In genomic region chr12:106704081-106704480, GRCh38 we compare ENCODE assay signal across 21 cellular contexts.
DNase-seq lines count a peak whose midpoint lies in the region; ATAC-seq and FAIRE-seq lines count a peak whose summit lies in the region.
"Had no signal": no experiment of that assay in that cellular context is flagged by ENCODE, and none has a peak within 500 bp of the region (broad histone marks: within the 10 kb centered on the region; RNA-seq: fewer than 3 reads in every experiment).

No MANE protein-coding gene starts in this region.

- H3K4me1 ChIP-seq in small intestine (ENCODE audit: control insufficient read depth in 2 of 2, insufficient read depth in 1 of 2, low read depth in 1 of 2, low read length in 1 of 2) = no peaks in the 10 kb centered on the region
- H3K4me1 ChIP-seq: A549; BLaER1 treated with 17β-estradiol and CSF1 and Interleukin-3, amounts not matched to agents 10 nM and 100 nM had no signal

- no peaks in the 10 kb centered on the region for H3K36me3 ChIP-seq in small intestine (ENCODE audit: control insufficient read depth in 2 of 2, insufficient read depth in 2 of 2, low read length in 2 of 2)
- H3K36me3 ChIP-seq: BLaER1 treated with 17β-estradiol and CSF1 and Interleukin-3, amounts not matched to agents 10 nM and 100 nM had no signal

- intact Hi-C loops in left colon (cut with DNase I, micrococcal nuclease) = no loop called here

- DNase-seq in NOMO-1 treated with DMSO at 0.1 percent for 48 hours (lab: John Stamatoyannopoulos, UW; ENCODE audit: unreplicated experiment) (peak; percentile 34), NOMO-1 treated with dmso at 0.1 percent for 144 hours (lab: John Stamatoyannopoulos, UW; ENCODE audit: unreplicated experiment) (no peak), OCI-M1 (lab: John Stamatoyannopoulos, UW) (peak; percentile 18), left colon (no peak), small intestine (peak; percentile 56), hypothalamus (lab: John Stamatoyannopoulos, UW) (no peak), medulla oblongata (ENCODE audit: extremely low spot score) (no peak)
- DNase-seq: CD8-positive, alpha-beta memory T cell; GF-D8; KG1; NCI-H1092; NCI-H1694; NCI-H526 treated with DMSO at 0.1 percent for 48 hours; SK-N-SH had no signal

- FAIRE-seq in small intestine (lab: Jason Lieb, UNC) = no peak
- FAIRE-seq: A549, D721Med, GM12891, GM18507 had no signal

- H3K27me3 ChIP-seq in small intestine (ENCODE audit: control insufficient read depth in 2 of 2, insufficient read depth in 2 of 2, low read length in 2 of 2) = no peaks in the 10 kb centered on the region
- H3K27me3 ChIP-seq: BLaER1 treated with 17β-estradiol and CSF1 and Interleukin-3, amounts not matched to agents 10 nM and 100 nM had no signal

- WGBS in small intestine, 3 donors = 11 to 29% (median 14%) methylated on average over 3 of the region's 3 CpGs

- no peaks in the 10 kb centered on the region for H3K9me3 ChIP-seq in small intestine (ENCODE audit: control insufficient read depth, low read depth)

- no peak overlapping the region for H3K4me3 ChIP-seq in small intestine (ENCODE audit: low read depth in 1 of 2, low read length in 2 of 2)
- H3K4me3 ChIP-seq: A549; BLaER1 treated with 17β-estradiol and CSF1 and Interleukin-3, amounts not matched to agents 10 nM and 100 nM had no signal

- ATAC-seq in left colon = peak; percentile 98
- ATAC-seq in HG03460 (IDR thresholded peaks at IDR 0.05; ENCODE audit: unreplicated experiment) = no peak
- ATAC-seq: A549, HCT116 had no signal

- no peak overlapping the region for H3K27ac ChIP-seq in small intestine (ENCODE audit: low read depth in 1 of 2, low read length in 1 of 2)
- H3K27ac ChIP-seq: A549; BLaER1 treated with 17β-estradiol and CSF1 and Interleukin-3, amounts not matched to agents 10 nM and 100 nM had no signal

Comparison
In these comparisons a context has a peak if more than half of its experiments do, and no peak if none do; other contexts are left out.
1. DNase-seq: peak in NOMO-1 treated with DMSO at 0.1 percent for 48 hours (single experiment), OCI-M1 (single experiment) and small intestine (single experiment); none in NOMO-1 treated with dmso at 0.1 percent for 144 hours (single experiment), left colon (0 of 2), hypothalamus (0 of 51) and medulla oblongata (single experiment).